Comparison of ENCODE assay signal across 14 cellular contexts in genomic region chr11:75432911-75433321, GRCh38. TPM values are rescaled to one million over a fixed set of nuclear protein-coding genes. Genes with fewer than 3 reads are reported as not detected.
DNase-seq lines count a peak whose midpoint lies in the region; ATAC-seq and TF ChIP-seq lines count a peak whose summit lies in the region.
"Had no signal": no experiment of that assay in that cellular context is flagged by ENCODE, and none has a peak within 500 bp of the region (broad histone marks: within the 10 kb centered on the region; RNA-seq: fewer than 3 reads in every experiment).

KLHL35 (minus strand) TSS chr11:75433203; CDS start chr11:75430629, 2,574 bp downstream.

- no peak for TF ChIP-seq CTCF in left ventricle myocardium inferior (IDR thresholded peaks at IDR 0.05; ENCODE audit: borderline replicate concordance)

- peak within 1 kb of the TSS; percentile 44 for H3K9ac ChIP-seq in NT2/D1 (ENCODE audit: insufficient read length, low read depth)

- H3K27ac ChIP-seq in iPS DF 6.9 (ENCODE audit: low read length) (no peak within 1 kb of the TSS), left ventricle myocardium inferior (replicated peaks) (no peak within 1 kb of the TSS)
- H3K27ac ChIP-seq: 22Rv1, skin epidermis, thoracic aorta, VCaP had no signal

- H3K27me3 ChIP-seq in NT2/D1 (ENCODE audit: insufficient read depth, insufficient read length) (peaks cover 47% of the 10 kb centered on the region), iPS DF 6.9 (ENCODE audit: control insufficient read depth, insufficient read depth, low read length) (peaks cover 48% of the 10 kb centered on the region), left ventricle myocardium inferior (ENCODE audit: low read depth) (peaks cover 56% of the 10 kb centered on the region)

- H3K4me1 ChIP-seq in NT2/D1 (ENCODE audit: insufficient read depth, insufficient read length) (peaks cover 16% of the 10 kb centered on the region), iPS DF 6.9 (ENCODE audit: control insufficient read depth, insufficient read depth, low read length) (peaks cover 12% of the 10 kb centered on the region), left ventricle myocardium inferior (peaks cover 25% of the 10 kb centered on the region)

- peaks cover 29% of the 10 kb centered on the region for H3K36me3 ChIP-seq in NT2/D1 (ENCODE audit: insufficient read depth, insufficient read length, low read length)
- H3K36me3 ChIP-seq in iPS DF 6.9 (ENCODE audit: control insufficient read depth, insufficient read depth, low read length), result no peaks in the 10 kb centered on the region
- no peaks in the 10 kb centered on the region for H3K36me3 ChIP-seq in left ventricle myocardium inferior
- H3K36me3 ChIP-seq: thoracic aorta had no signal

- ATAC-seq in GM18907 (IDR thresholded peaks at IDR 0.05; ENCODE audit: unreplicated experiment), result no peak

- DNase-seq in DMS153 (lab: John Stamatoyannopoulos, UW), result peak; percentile 29
- no peak for DNase-seq in DMS153 treated with DMSO at 0.1 percent for 48 hours (lab: John Stamatoyannopoulos, UW; ENCODE audit: unreplicated experiment)
- no peak for DNase-seq in NT2/D1 (ENCODE audit: low read depth, low spot score)
- DNase-seq in iPS DF 6.9 (ENCODE audit: low read depth, low spot score), result no peak
- peak; percentile 64 for DNase-seq in retina
- DNase-seq in H4 (ENCODE audit: low spot score), result no peak
- DNase-seq in left ventricle myocardium inferior, result no peak
- DNase-seq: activated CD8-positive, alpha-beta memory T cell treated with anti-CD3 and anti-CD28 coated beads, Interleukin-2, amount 50 U/mL, for 48 hours; NK-92 treated with Interleukin-12 subunit alpha and Interleukin-12 subunit beta, amount 100 ng/mL, for 24 hours had no signal

- WGBS in iPS DF 6.9 (ENCODE audit: insufficient coverage, insufficient read length), result no CpG with 5 or more reads among the region's 14 CpGs

- intact Hi-C loops in left ventricle myocardium inferior (cut with micrococcal nuclease), result no loop called here

- H3K4me3 ChIP-seq in NT2/D1 (ENCODE audit: insufficient read length, low read depth) (peak within 1 kb of the TSS; percentile 5), iPS DF 6.9 (ENCODE audit: low read length) (peak within 1 kb of the TSS; percentile 9; the same call in 1 of the 2 replicates), left ventricle myocardium inferior (no peak within 1 kb of the TSS)
- H3K4me3 ChIP-seq: skin epidermis, thoracic aorta had no signal

- H3K9me3 ChIP-seq in NT2/D1 (ENCODE audit: insufficient read depth, low read length), result peaks cover 17% of the 10 kb centered on the region
- H3K9me3 ChIP-seq in iPS DF 6.9 (ENCODE audit: control insufficient read depth, insufficient read depth, low read length), result peaks cover 2% of the 10 kb centered on the region
- peaks cover 5% of the 10 kb centered on the region for H3K9me3 ChIP-seq in left ventricle myocardium inferior (replicated peaks)

RNA-seq across cellular contexts. Expression of gene KLHL35, which starts in this region (rescaled TPM):
- not detected in 2 replicates for total RNA-seq in H4 (2014; rRNA removed; shearing (Covaris generic))
- 0.74 TPM for total RNA-seq in left ventricle myocardium inferior

Comparison
In these comparisons a context has a peak if more than half of its experiments do, and no peak if none do; other contexts are left out.
1. DNase-seq: peak in DMS153 (single experiment) and retina (single experiment); none in DMS153 treated with DMSO at 0.1 percent for 48 hours (single experiment), NT2/D1 (single experiment), iPS DF 6.9 (single experiment), H4 (single experiment) and left ventricle myocardium inferior (single experiment).